ENCODE assay signal across 9 cellular contexts in the genomic region with DNA sequence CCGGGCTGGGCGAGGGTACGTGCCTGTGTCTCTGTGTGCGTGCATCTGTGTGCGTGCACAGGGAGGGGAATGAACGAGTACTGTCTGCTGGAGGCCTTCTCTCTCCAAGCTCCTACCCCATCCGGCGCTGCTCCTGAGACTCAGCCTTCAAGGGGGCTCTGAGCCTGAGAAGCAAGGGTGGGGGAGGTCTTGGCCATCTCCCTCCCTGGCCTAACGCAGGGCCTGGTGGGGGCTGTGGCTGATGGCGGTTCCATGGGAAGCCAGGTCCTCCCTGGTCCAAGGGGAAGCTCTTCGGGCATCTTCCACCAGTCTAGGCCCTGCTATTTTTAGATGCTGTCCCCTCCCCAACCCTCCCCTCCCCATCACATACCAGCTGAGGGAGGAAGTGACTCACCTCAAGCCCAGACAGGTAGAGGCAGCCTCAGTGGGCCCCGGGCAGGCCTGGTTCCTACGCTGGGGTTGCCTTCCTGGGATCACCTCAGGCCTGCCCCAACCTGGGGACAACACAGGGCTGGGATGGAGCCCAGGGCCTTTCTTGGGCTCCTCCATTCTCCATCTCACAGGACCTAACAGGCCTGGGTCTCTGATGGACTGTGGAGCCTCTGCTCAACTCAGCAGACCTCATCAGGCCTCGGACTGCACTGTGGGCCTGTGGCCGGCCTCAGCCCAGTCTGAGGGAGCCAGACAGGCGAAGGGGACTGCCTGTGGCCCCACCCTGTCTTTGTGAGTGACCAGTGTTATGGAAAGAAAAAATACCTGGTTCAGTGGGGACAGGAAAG. TPM values are rescaled to one million over a fixed set of nuclear protein-coding genes. Genes with fewer than 3 reads are reported as not detected.
A peak's percentile ranks its signal among the peaks of the same experiment; 100 is the strongest.
DNase-seq lines count a peak whose midpoint lies in the region; ATAC-seq and TF ChIP-seq lines count a peak whose summit lies in the region.
"Had no signal": no experiment of that assay in that cellular context is flagged by ENCODE, and none has a peak within 500 bp of the region (broad histone marks: within the 10 kb centered on the region; RNA-seq: fewer than 3 reads in every experiment).

No MANE protein-coding gene starts in this region.

- WGBS in upper lobe of left lung, 2 donors, result 67 to 89% methylated on average over 1 to 14 of the region's 16 CpGs

- peak overlapping the region; percentile 99 for H3K27ac Mint-ChIP-seq in glutamatergic neuron (ENCODE audit: unreplicated experiment)

- intact Hi-C loops in cardiac septum (cut with DNase I), result no loop called here

- H3K36me3 Mint-ChIP-seq in glutamatergic neuron (ENCODE audit: unreplicated experiment), result no peaks in the 10 kb centered on the region

- no peak for ATAC-seq in upper lobe of left lung (ENCODE audit: low FRiP score in 2 of 2)

- no peak for TF ChIP-seq EP300 in upper lobe of left lung (IDR thresholded peaks at IDR 0.05)

- TF ChIP-seq CTCF in cardiac muscle cell (IDR thresholded peaks at IDR 0.05; ENCODE audit: low read depth, low read length), result no peak
- TF ChIP-seq CTCF in glutamatergic neuron (IDR thresholded peaks at IDR 0.05; ENCODE audit: partially characterized antibody, unreplicated experiment), result no peak
- no peak for TF ChIP-seq CTCF in upper lobe of left lung (IDR thresholded peaks at IDR 0.05)

- peaks cover 16% of the 10 kb centered on the region for H3K9me3 Mint-ChIP-seq in glutamatergic neuron (ENCODE audit: unreplicated experiment)

- H3K27ac ChIP-seq in cardiac muscle cell (peak overlapping the region; percentile 76), upper lobe of left lung (peak overlapping the region in 3 of 4 donors; percentile 94 to 99 (median 97))

- H3K36me3 ChIP-seq in cardiac muscle cell, result no peaks in the 10 kb centered on the region
- H3K36me3 ChIP-seq in upper lobe of left lung, result no peaks in the 10 kb centered on the region

- no peaks in the 10 kb centered on the region for H3K9me3 ChIP-seq in cardiac muscle cell (ENCODE audit: low read depth)
- H3K9me3 ChIP-seq in upper lobe of left lung, result no peaks in the 10 kb centered on the region

- peaks cover 29% of the 10 kb centered on the region for H3K4me1 Mint-ChIP-seq in glutamatergic neuron (ENCODE audit: low read depth, unreplicated experiment)

- DNase-seq in cardiac muscle cell (ENCODE audit: low read depth in 1 of 2, low spot score in 1 of 2) (no peak), cardiac septum (ENCODE audit: low spot score) (no peak), activated T-cell treated with anti-CD3 and anti-CD28 coated beads for 4 hours (peak; percentile 63), glutamatergic neuron (no peak), upper lobe of left lung (peak in 1 of 2 donors; percentile 49), NCI-H82 (lab: John Stamatoyannopoulos, UW) (no peak), NCI-H82 treated with DMSO at 0.1 percent for 48 hours (lab: John Stamatoyannopoulos, UW; ENCODE audit: unreplicated experiment) (no peak), middle frontal gyrus (ENCODE audit: extremely low spot score, low spot score) (no peak)
- DNase-seq: SW 1271 had no signal

- H3K27me3 ChIP-seq in cardiac muscle cell (no peaks in the 10 kb centered on the region), upper lobe of left lung (no peaks in the 10 kb centered on the region)

- peak overlapping the region; percentile 67 for H3K4me3 Mint-ChIP-seq in glutamatergic neuron (ENCODE audit: unreplicated experiment)

- peaks cover 47% of the 10 kb centered on the region for H3K4me1 ChIP-seq in cardiac muscle cell (ENCODE audit: low read depth)
- peaks cover 68 to 91% (median 80%) of the 10 kb centered on the region in 4 donors for H3K4me1 ChIP-seq in upper lobe of left lung

- peaks cover 14% of the 10 kb centered on the region for H3K27me3 Mint-ChIP-seq in glutamatergic neuron (ENCODE audit: unreplicated experiment)

- TF ChIP-seq POLR2A in upper lobe of left lung (IDR thresholded peaks at IDR 0.05), result no peak

- H3K4me3 ChIP-seq in cardiac muscle cell, result no peak overlapping the region
- no peak overlapping the region for H3K4me3 ChIP-seq in upper lobe of left lung

RNA-seq across cellular contexts. Expression of a gene that starts 32.2 kb away (rescaled TPM):
- total RNA-seq in cardiac muscle cell, result 29.3 and 32.0 TPM in 2 replicates
- polyA plus RNA-seq in cardiac muscle cell, result 23.8 and 34.2 TPM in 2 replicates
- 28.9 TPM for total RNA-seq in cardiac septum
- total RNA-seq in glutamatergic neuron (ENCODE audit: unreplicated experiment), result 23.0 TPM
- total RNA-seq in upper lobe of left lung, result 10 to 100 TPM; 24.4 to 81.7 (median 49.2) TPM

RNA-seq across cellular contexts. Expression of a gene that starts 48.7 kb away (rescaled TPM):
- total RNA-seq in cardiac muscle cell, result 213 and 227 TPM in 2 replicates
- 210 and 276 TPM in 2 replicates for polyA plus RNA-seq in cardiac muscle cell
- 22.6 TPM for total RNA-seq in cardiac septum
- total RNA-seq in glutamatergic neuron (ENCODE audit: unreplicated experiment), result 153 TPM
- total RNA-seq in upper lobe of left lung, result 100 to 1,000 TPM in 5 of 6 donors, 10 to 100 TPM in 1; 81.0 to 218 (median 151) TPM
